In genomic region chr14:54766276-54767138, GRCh38 we compare ENCODE assay signal across 22 cellular contexts.
A peak's percentile ranks its signal among the peaks of the same experiment; 100 is the strongest.
DNase-seq lines count a peak whose midpoint lies in the region; ATAC-seq and TF ChIP-seq lines count a peak whose summit lies in the region.
"Had no signal": no experiment of that assay in that cellular context is flagged by ENCODE, and none has a peak within 500 bp of the region (broad histone marks: within the 10 kb centered on the region; RNA-seq: fewer than 3 reads in every experiment).

No MANE protein-coding gene starts in this region.

- H3K4me3 Mint-ChIP-seq in activated CD4-positive, alpha-beta T cell treated with anti-CD3 and anti-CD28 coated beads for 36 hours: no peak overlapping the region
- H3K4me3 Mint-ChIP-seq in activated naive CD8-positive, alpha-beta T cell treated with anti-CD3 and anti-CD28 coated beads, Interleukin-2, amount 10 ng/mL, durations not matched to agents 7 days and 5 days: no peak overlapping the region
- no peak overlapping the region for H3K4me3 Mint-ChIP-seq in osteocyte (ENCODE audit: unreplicated experiment)
- H3K4me3 Mint-ChIP-seq: CD8-positive, alpha-beta T cell; immature natural killer cell; natural killer cell treated with Interleukin-12 subunit alpha and Interleukin-12 subunit beta and Interleukin-15 and Interleukin-18, amount 100 ng/mL, for 72 hours had no signal

- CTCF ChIA-PET in activated CD4-positive, alpha-beta T cell treated with anti-CD3 and anti-CD28 coated beads for 36 hours (lab: Charles Lee): interaction anchor here (1.8 kb wide), 1 partner anchor 202 kb away, joined by 5 read pairs; no protein-coding TSS in a partner anchor

- peaks cover 23% of the 10 kb centered on the region for H3K4me1 Mint-ChIP-seq in activated CD4-positive, alpha-beta T cell treated with anti-CD3 and anti-CD28 coated beads for 36 hours
- H3K4me1 Mint-ChIP-seq in activated naive CD8-positive, alpha-beta T cell treated with anti-CD3 and anti-CD28 coated beads, Interleukin-2, amount 10 ng/mL, durations not matched to agents 7 days and 5 days: peaks cover 8% of the 10 kb centered on the region
- H3K4me1 Mint-ChIP-seq in osteocyte (ENCODE audit: unreplicated experiment): peaks cover 30% of the 10 kb centered on the region
- H3K4me1 Mint-ChIP-seq: immature natural killer cell had no signal

- TF ChIP-seq CTCF in osteocyte (IDR thresholded peaks at IDR 0.05): no peak

- peak overlapping the region; percentile 86 for H3K27ac Mint-ChIP-seq in activated CD4-positive, alpha-beta T cell treated with anti-CD3 and anti-CD28 coated beads for 36 hours
- peak overlapping the region; percentile 31 for H3K27ac Mint-ChIP-seq in activated naive CD8-positive, alpha-beta T cell treated with anti-CD3 and anti-CD28 coated beads, Interleukin-2, amount 10 ng/mL, durations not matched to agents 7 days and 5 days
- peak overlapping the region; percentile 47 for H3K27ac Mint-ChIP-seq in osteocyte (ENCODE audit: unreplicated experiment)
- H3K27ac Mint-ChIP-seq: CD8-positive, alpha-beta T cell; immature natural killer cell had no signal

- intact Hi-C loops in activated CD4-positive, alpha-beta T cell treated with anti-CD3 and anti-CD28 coated beads for 36 hours (cut with DNase I, micrococcal nuclease): no loop called here

- H3K36me3 Mint-ChIP-seq in activated CD4-positive, alpha-beta T cell treated with anti-CD3 and anti-CD28 coated beads for 36 hours (ENCODE audit: low read depth): no peaks in the 10 kb centered on the region
- peaks cover 4% of the 10 kb centered on the region for H3K36me3 Mint-ChIP-seq in activated naive CD8-positive, alpha-beta T cell treated with anti-CD3 and anti-CD28 coated beads, Interleukin-2, amount 10 ng/mL, durations not matched to agents 7 days and 5 days
- peaks cover 20% of the 10 kb centered on the region for H3K36me3 Mint-ChIP-seq in osteocyte (ENCODE audit: unreplicated experiment)
- H3K36me3 Mint-ChIP-seq: CD8-positive, alpha-beta T cell; immature natural killer cell; natural killer cell treated with Interleukin-12 subunit alpha and Interleukin-12 subunit beta and Interleukin-15 and Interleukin-18, amount 100 ng/mL, for 72 hours had no signal

- H3K4me3 ChIP-seq in H7 (ENCODE audit: insufficient read depth, low read depth, low read length): no peak overlapping the region
- H3K4me3 ChIP-seq: hepatocyte, left lung had no signal

- H3K36me3 ChIP-seq in H7 (replicated peaks; ENCODE audit: control insufficient read depth, insufficient read depth, low read length): peaks cover 6% of the 10 kb centered on the region

- peaks cover 12% of the 10 kb centered on the region for H3K27me3 Mint-ChIP-seq in activated CD4-positive, alpha-beta T cell treated with anti-CD3 and anti-CD28 coated beads for 36 hours
- peaks cover 9% of the 10 kb centered on the region for H3K27me3 Mint-ChIP-seq in activated naive CD8-positive, alpha-beta T cell treated with anti-CD3 and anti-CD28 coated beads, Interleukin-2, amount 10 ng/mL, durations not matched to agents 7 days and 5 days
- no peaks in the 10 kb centered on the region for H3K27me3 Mint-ChIP-seq in osteocyte (ENCODE audit: unreplicated experiment)

- DNase-seq in activated CD4-positive, alpha-beta T cell treated with anti-CD3 and anti-CD28 coated beads for 36 hours: peak; percentile 40
- DNase-seq in activated CD4-positive, alpha-beta T cell treated with anti-CD3 and anti-CD28 coated beads for 4 hours: no peak
- peak; percentile 10 for DNase-seq in H7
- no peak for DNase-seq in activated naive CD8-positive, alpha-beta T cell treated with anti-CD3 and anti-CD28 coated beads, Interleukin-2, amount 10 ng/mL, durations not matched to agents 7 days and 5 days
- no peak for DNase-seq in osteocyte (ENCODE audit: extremely low spot score, unreplicated experiment)
- DNase-seq in medulla oblongata (ENCODE audit: extremely low spot score): no peak
- DNase-seq: 8988T; activated CD8-positive, alpha-beta memory T cell treated with anti-CD3 and anti-CD28 coated beads, Interleukin-2, amount 50 U/mL, for 48 hours; activated gamma-delta T cell; CD8-positive, alpha-beta T cell; central memory CD4-positive, alpha-beta T cell; immature natural killer cell; left lung; NCI-H187; NCI-H69; RPMI8226; SK-N-SH had no signal

- POLR2A ChIA-PET in activated CD4-positive, alpha-beta T cell treated with anti-CD3 and anti-CD28 coated beads for 36 hours (lab: Charles Lee): no interaction called here
- POLR2A ChIA-PET in activated naive CD8-positive, alpha-beta T cell treated with anti-CD3 and anti-CD28 coated beads, Interleukin-2, amount 10 ng/mL, durations not matched to agents 7 days and 5 days (lab: Charles Lee): no interaction called here

- H3K27me3 ChIP-seq in H7 (ENCODE audit: control insufficient read depth, insufficient read depth, low read length): no peaks in the 10 kb centered on the region
- H3K27me3 ChIP-seq: hepatocyte, left lung had no signal

- ATAC-seq in activated CD4-positive, alpha-beta T cell treated with anti-CD3 and anti-CD28 coated beads for 36 hours: peak; percentile 57
- no peak for ATAC-seq in activated naive CD8-positive, alpha-beta T cell treated with anti-CD3 and anti-CD28 coated beads, Interleukin-2, amount 10 ng/mL, durations not matched to agents 7 days and 5 days (ENCODE audit: low read depth)
- no peak for ATAC-seq in HG03342 (IDR thresholded peaks at IDR 0.05; ENCODE audit: unreplicated experiment)
- ATAC-seq in HG03045 (IDR thresholded peaks at IDR 0.05; ENCODE audit: unreplicated experiment): no peak
- ATAC-seq: activated CD4-positive, CD25-positive, alpha-beta regulatory T cell treated with anti-CD3 and anti-CD28 coated beads, Interleukin-2, amount 50 U/mL, for 24 hours; CD8-positive, alpha-beta T cell; left lung; natural killer cell treated with Interleukin-12 subunit alpha and Interleukin-12 subunit beta and Interleukin-15 and Interleukin-18, amount 100 ng/mL, for 72 hours had no signal

- no peaks in the 10 kb centered on the region for H3K9me3 Mint-ChIP-seq in activated CD4-positive, alpha-beta T cell treated with anti-CD3 and anti-CD28 coated beads for 36 hours (ENCODE audit: low read depth)
- H3K9me3 Mint-ChIP-seq in activated naive CD8-positive, alpha-beta T cell treated with anti-CD3 and anti-CD28 coated beads, Interleukin-2, amount 10 ng/mL, durations not matched to agents 7 days and 5 days: no peaks in the 10 kb centered on the region
- H3K9me3 Mint-ChIP-seq in osteocyte (ENCODE audit: unreplicated experiment): no peaks in the 10 kb centered on the region
- H3K9me3 Mint-ChIP-seq: CD8-positive, alpha-beta T cell; immature natural killer cell; natural killer cell treated with Interleukin-12 subunit alpha and Interleukin-12 subunit beta and Interleukin-15 and Interleukin-18, amount 100 ng/mL, for 72 hours had no signal

Comparison
In these comparisons a context has a peak if more than half of its experiments do, and no peak if none do; other contexts are left out.
1. DNase-seq: peak in activated CD4-positive, alpha-beta T cell treated with anti-CD3 and anti-CD28 coated beads for 36 hours (single experiment) and H7 (single experiment); none in activated CD4-positive, alpha-beta T cell treated with anti-CD3 and anti-CD28 coated beads for 4 hours (0 of 2), activated naive CD8-positive, alpha-beta T cell treated with anti-CD3 and anti-CD28 coated beads, Interleukin-2, amount 10 ng/mL, durations not matched to agents 7 days and 5 days (single experiment), osteocyte (single experiment) and medulla oblongata (single experiment).
2. H3K27ac Mint-ChIP-seq: peak in every context shown above with its lines; median percentile 86 in activated CD4-positive, alpha-beta T cell treated with anti-CD3 and anti-CD28 coated beads for 36 hours; 47 in osteocyte; 31 in activated naive CD8-positive, alpha-beta T cell treated with anti-CD3 and anti-CD28 coated beads, Interleukin-2, amount 10 ng/mL, durations not matched to agents 7 days and 5 days.